Comparison of ENCODE assay signal across 16 cellular contexts in the genomic region with DNA sequence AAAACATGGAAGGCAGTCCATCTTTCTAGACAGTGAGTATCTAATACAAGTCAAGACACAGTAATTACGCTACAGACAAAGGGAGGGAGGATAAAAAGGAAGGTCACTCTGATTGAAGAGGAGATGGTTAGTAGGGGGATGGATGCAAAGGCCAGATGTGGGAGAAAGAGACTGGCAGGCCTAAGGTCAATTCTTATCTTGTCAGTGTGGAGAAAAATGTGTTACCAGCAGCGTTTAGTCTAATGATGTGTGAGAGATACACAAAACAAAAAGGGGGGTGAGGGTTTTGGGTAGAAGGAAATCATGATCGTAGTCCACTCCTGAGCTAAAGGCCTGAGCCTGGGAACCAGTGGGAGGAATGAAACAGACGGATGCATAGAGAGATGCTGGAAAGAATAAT. TPM values are rescaled to one million over a fixed set of nuclear protein-coding genes. Genes with fewer than 3 reads are reported as not detected.
A peak's percentile ranks its signal among the peaks of the same experiment; 100 is the strongest.
DNase-seq lines count a peak whose midpoint lies in the region; ATAC-seq lines count a peak whose summit lies in the region.
"Had no signal": no experiment of that assay in that cellular context is flagged by ENCODE, and none has a peak within 500 bp of the region (broad histone marks: within the 10 kb centered on the region; RNA-seq: fewer than 3 reads in every experiment).

No MANE protein-coding gene starts in this region.

- DNase-seq in activated CD4-positive, alpha-beta T cell treated with anti-CD3 and anti-CD28 coated beads for 36 hours, result no peak
- no peak for DNase-seq in activated CD4-positive, alpha-beta T cell treated with anti-CD3 and anti-CD28 coated beads, Interleukin-2, amount 50 U/mL, for 4 hours
- DNase-seq in NCI-H2227 (lab: John Stamatoyannopoulos, UW; ENCODE audit: unreplicated experiment) (peak; percentile 34), NCI-H526 (lab: John Stamatoyannopoulos, UW) (no peak), ureter (ENCODE audit: low spot score) (no peak), NCI-H2107 treated with DMSO at 0.1 percent for 48 hours (lab: John Stamatoyannopoulos, UW; ENCODE audit: unreplicated experiment) (no peak)
- DNase-seq in activated naive CD8-positive, alpha-beta T cell treated with anti-CD3 and anti-CD28 coated beads, Interleukin-2, amount 50 U/mL, for 24 hours, result no peak
- DNase-seq in stimulated activated effector memory CD8-positive, alpha-beta T cell treated with anti-CD3 and anti-CD28 coated beads, Interleukin-12 subunit alpha, Interleukin-12 subunit beta, amount 100 ng/mL, for 72 hours (ENCODE audit: low spot score in 2 of 2), result no peak
- DNase-seq: amniotic stem cell, caudate nucleus, erythroblast, GDM1, NCI-H1436, PC-3, stomach had no signal

- intact Hi-C loops in activated CD4-positive, alpha-beta T cell treated with anti-CD3 and anti-CD28 coated beads for 36 hours (cut with DNase I, micrococcal nuclease), result loop anchor here in 1 of 2 experiments (5.0 kb wide), 1 partner anchor 45 kb away; a partner anchor contains a TSS

- H3K27ac Mint-ChIP-seq in activated CD4-positive, alpha-beta T cell treated with anti-CD3 and anti-CD28 coated beads for 36 hours, result peak overlapping the region; percentile 28
- H3K27ac Mint-ChIP-seq in activated naive CD8-positive, alpha-beta T cell treated with anti-CD3 and anti-CD28 coated beads, Interleukin-2, amount 50 U/mL, for 24 hours, result peak overlapping the region; percentile 96
- peak overlapping the region; percentile 8 for H3K27ac Mint-ChIP-seq in stimulated activated effector memory CD8-positive, alpha-beta T cell treated with anti-CD3 and anti-CD28 coated beads, Interleukin-12 subunit alpha, Interleukin-12 subunit beta, amount 100 ng/mL, for 72 hours

- H3K9me3 Mint-ChIP-seq in activated CD4-positive, alpha-beta T cell treated with anti-CD3 and anti-CD28 coated beads for 36 hours (ENCODE audit: low read depth), result peaks cover 5% of the 10 kb centered on the region
- H3K9me3 Mint-ChIP-seq in activated naive CD8-positive, alpha-beta T cell treated with anti-CD3 and anti-CD28 coated beads, Interleukin-2, amount 50 U/mL, for 24 hours, result peaks cover 4% of the 10 kb centered on the region
- H3K9me3 Mint-ChIP-seq in stimulated activated effector memory CD8-positive, alpha-beta T cell treated with anti-CD3 and anti-CD28 coated beads, Interleukin-12 subunit alpha, Interleukin-12 subunit beta, amount 100 ng/mL, for 72 hours, result no peaks in the 10 kb centered on the region

- H3K27me3 Mint-ChIP-seq in activated CD4-positive, alpha-beta T cell treated with anti-CD3 and anti-CD28 coated beads for 36 hours, result no peaks in the 10 kb centered on the region
- H3K27me3 Mint-ChIP-seq in activated naive CD8-positive, alpha-beta T cell treated with anti-CD3 and anti-CD28 coated beads, Interleukin-2, amount 50 U/mL, for 24 hours, result no peaks in the 10 kb centered on the region

- H3K36me3 Mint-ChIP-seq in activated CD4-positive, alpha-beta T cell treated with anti-CD3 and anti-CD28 coated beads for 36 hours (ENCODE audit: low read depth), result peaks cover 59% of the 10 kb centered on the region
- H3K36me3 Mint-ChIP-seq in activated naive CD8-positive, alpha-beta T cell treated with anti-CD3 and anti-CD28 coated beads, Interleukin-2, amount 50 U/mL, for 24 hours (ENCODE audit: low read depth), result peaks cover 75% of the 10 kb centered on the region
- H3K36me3 Mint-ChIP-seq in stimulated activated effector memory CD8-positive, alpha-beta T cell treated with anti-CD3 and anti-CD28 coated beads, Interleukin-12 subunit alpha, Interleukin-12 subunit beta, amount 100 ng/mL, for 72 hours, result peaks cover 75% of the 10 kb centered on the region

- no peak overlapping the region for H3K4me3 Mint-ChIP-seq in activated CD4-positive, alpha-beta T cell treated with anti-CD3 and anti-CD28 coated beads for 36 hours
- H3K4me3 Mint-ChIP-seq in activated naive CD8-positive, alpha-beta T cell treated with anti-CD3 and anti-CD28 coated beads, Interleukin-2, amount 50 U/mL, for 24 hours, result no peak overlapping the region
- H3K4me3 Mint-ChIP-seq in stimulated activated effector memory CD8-positive, alpha-beta T cell treated with anti-CD3 and anti-CD28 coated beads, Interleukin-12 subunit alpha, Interleukin-12 subunit beta, amount 100 ng/mL, for 72 hours, result no peak overlapping the region

- CTCF ChIA-PET in activated CD4-positive, alpha-beta T cell treated with anti-CD3 and anti-CD28 coated beads for 36 hours (lab: Charles Lee), result interaction anchor here (1.4 kb wide), 1 partner anchor 17 kb away, joined by 3 read pairs; no protein-coding TSS in a partner anchor

- peaks cover 69% of the 10 kb centered on the region for H3K4me1 Mint-ChIP-seq in activated CD4-positive, alpha-beta T cell treated with anti-CD3 and anti-CD28 coated beads for 36 hours
- peaks cover 62% of the 10 kb centered on the region for H3K4me1 Mint-ChIP-seq in activated naive CD8-positive, alpha-beta T cell treated with anti-CD3 and anti-CD28 coated beads, Interleukin-2, amount 50 U/mL, for 24 hours
- H3K4me1 Mint-ChIP-seq in stimulated activated effector memory CD8-positive, alpha-beta T cell treated with anti-CD3 and anti-CD28 coated beads, Interleukin-12 subunit alpha, Interleukin-12 subunit beta, amount 100 ng/mL, for 72 hours, result peaks cover 66% of the 10 kb centered on the region

- POLR2A ChIA-PET in activated CD4-positive, alpha-beta T cell treated with anti-CD3 and anti-CD28 coated beads for 36 hours (lab: Charles Lee), result no interaction called here

- ATAC-seq in activated CD4-positive, alpha-beta T cell treated with anti-CD3 and anti-CD28 coated beads for 36 hours, result no peak
- no peak for ATAC-seq in activated naive CD8-positive, alpha-beta T cell treated with anti-CD3 and anti-CD28 coated beads, Interleukin-2, amount 50 U/mL, for 24 hours
- ATAC-seq in stimulated activated effector memory CD8-positive, alpha-beta T cell treated with anti-CD3 and anti-CD28 coated beads, Interleukin-12 subunit alpha, Interleukin-12 subunit beta, amount 100 ng/mL, for 72 hours, result no peak
- ATAC-seq: A549, PC-3 had no signal

RNA-seq across cellular contexts. Expression of a gene that starts 46.7 kb away (rescaled TPM):
- total RNA-seq in activated CD4-positive, alpha-beta T cell treated with anti-CD3 and anti-CD28 coated beads for 36 hours, result 100 to 1,000 TPM; 101 to 113 TPM
- 24.4 TPM for total RNA-seq in ureter

Comparison
In these comparisons a context has a peak if more than half of its experiments do, and no peak if none do; other contexts are left out.
1. H3K27ac Mint-ChIP-seq: peak in every context shown above with its lines; median percentile 96 in activated naive CD8-positive, alpha-beta T cell treated with anti-CD3 and anti-CD28 coated beads, Interleukin-2, amount 50 U/mL, for 24 hours; 28 in activated CD4-positive, alpha-beta T cell treated with anti-CD3 and anti-CD28 coated beads for 36 hours; 8 in stimulated activated effector memory CD8-positive, alpha-beta T cell treated with anti-CD3 and anti-CD28 coated beads, Interleukin-12 subunit alpha, Interleukin-12 subunit beta, amount 100 ng/mL, for 72 hours.